ENCODE assay signal across 8 cellular contexts in the genomic region with DNA sequence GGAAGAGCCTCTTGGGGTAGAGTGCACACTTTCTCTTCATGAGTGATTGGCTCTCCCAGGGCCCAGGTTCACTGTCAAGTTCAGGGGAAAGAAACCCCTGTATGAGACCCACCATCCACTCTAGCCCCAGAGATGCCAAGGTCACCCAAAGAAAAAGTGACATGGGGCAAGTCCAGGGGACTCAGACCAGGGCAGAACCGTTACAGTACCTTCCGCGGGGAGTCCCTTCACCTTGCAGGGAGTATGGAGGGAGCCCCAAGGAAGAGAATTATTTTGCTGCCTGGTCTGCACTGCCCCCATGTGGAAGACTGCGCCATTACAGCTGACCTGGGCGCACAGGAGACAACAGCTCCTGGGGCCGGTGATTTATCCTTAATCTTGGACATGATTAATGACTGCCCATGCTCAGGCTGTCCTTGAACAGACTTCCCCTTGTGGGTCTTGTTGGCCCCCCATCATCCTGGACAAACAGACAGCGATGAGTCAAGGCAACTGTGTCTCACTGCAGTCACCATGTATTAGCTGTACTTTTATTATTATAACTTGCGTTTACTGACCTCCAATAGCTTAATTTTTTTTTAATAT. TPM values are rescaled to one million over a fixed set of nuclear protein-coding genes. Genes with fewer than 3 reads are reported as not detected.
DNase-seq lines count a peak whose midpoint lies in the region; ATAC-seq, FAIRE-seq and TF ChIP-seq lines count a peak whose summit lies in the region.

No MANE protein-coding gene starts in this region.

- dilution Hi-C loops in endothelial cell of umbilical vein (cut with MboI; ENCODE audit: extremely low pct_ligation_motif_present, low sequenced_read_pairs), result no loop called here

- H4K20me1 ChIP-seq in endothelial cell of umbilical vein (replicated peaks; ENCODE audit: control insufficient read depth, extremely low read depth, insufficient read depth, low read length), result no peaks in the 10 kb centered on the region

- peak; percentile 88 to 89 for TF ChIP-seq CTCF in endothelial cell of umbilical vein (IDR thresholded peaks at IDR 0.05; ENCODE audit: extremely low read depth in 1 of 2, insufficient read depth in 1 of 2, low read depth in 1 of 2, low read length in 2 of 2)

- H3K36me3 ChIP-seq in endothelial cell of umbilical vein (ENCODE audit: control insufficient read depth in 2 of 2, extremely low read depth in 1 of 2, insufficient read depth in 2 of 2, low read length in 2 of 2), result peaks cover 4 to 10% of the 10 kb centered on the region in 2 experiments

- POLR2A ChIA-PET in endothelial cell of umbilical vein (lab: Charles Lee), result interaction anchor here (0.6 to 1.0 kb wide), 3 partner anchors 19 to 117 kb away, joined by 3 to 4 read pairs (median 4); no protein-coding TSS in a partner anchor

- H3K9me1 ChIP-seq in endothelial cell of umbilical vein (replicated peaks; ENCODE audit: control insufficient read depth, extremely low read depth, insufficient read depth, low read length), result no peaks in the 10 kb centered on the region

- H3K4me1 Mint-ChIP-seq in activated CD8-positive, alpha-beta memory T cell treated with anti-CD3 and anti-CD28 coated beads, Interleukin-2, amount 10 ng/mL, durations not matched to agents 7 days and 5 days, result peaks cover 2% of the 10 kb centered on the region
- H3K4me1 Mint-ChIP-seq in naive B cell, result no peaks in the 10 kb centered on the region

- no peaks in the 10 kb centered on the region for H3K27me3 ChIP-seq in endothelial cell of umbilical vein (ENCODE audit: control insufficient read depth in 2 of 2, insufficient read depth in 2 of 2, low read length in 2 of 2)

- FAIRE-seq in endothelial cell of umbilical vein (lab: Jason Lieb, UNC), result peak; percentile 82

- H3K79me2 ChIP-seq in endothelial cell of umbilical vein (ENCODE audit: control insufficient read depth, insufficient read depth, low read length), result no peaks in the 10 kb centered on the region

- no peaks in the 10 kb centered on the region for H3K9me3 Mint-ChIP-seq in activated CD8-positive, alpha-beta memory T cell treated with anti-CD3 and anti-CD28 coated beads, Interleukin-2, amount 10 ng/mL, durations not matched to agents 7 days and 5 days (ENCODE audit: low read depth)
- no peaks in the 10 kb centered on the region for H3K9me3 Mint-ChIP-seq in naive B cell

- intact Hi-C loops in endothelial cell of umbilical vein (cut with micrococcal nuclease), result loop anchor here (1.0 to 10.0 kb wide), 7 partner anchors 33 to 586 kb away; partner anchors contain the start of genes CALB2 and MTSS2

- H3K4me1 ChIP-seq in endothelial cell of umbilical vein (ENCODE audit: control insufficient read depth, extremely low read depth, insufficient read depth, low read length), result no peaks in the 10 kb centered on the region

- H2AFZ ChIP-seq in endothelial cell of umbilical vein (ENCODE audit: low read depth, low read length), result no peak overlapping the region

- H3K4me3 Mint-ChIP-seq in activated CD8-positive, alpha-beta memory T cell treated with anti-CD3 and anti-CD28 coated beads, Interleukin-2, amount 10 ng/mL, durations not matched to agents 7 days and 5 days, result no peak overlapping the region
- H3K4me3 Mint-ChIP-seq in naive B cell, result peak overlapping the region in 1 of 8 donors; percentile 5

- no peaks in the 10 kb centered on the region for H3K36me3 Mint-ChIP-seq in activated CD8-positive, alpha-beta memory T cell treated with anti-CD3 and anti-CD28 coated beads, Interleukin-2, amount 10 ng/mL, durations not matched to agents 7 days and 5 days
- peaks cover 10 to 15% of the 10 kb centered on the region in 2 donors for H3K36me3 Mint-ChIP-seq in naive B cell

- no peak overlapping the region for H3K4me3 ChIP-seq in endothelial cell of umbilical vein (replicated peaks in 1 of 3; ENCODE audit: insufficient read depth in 1 of 3, low read depth in 1 of 3, low read length in 3 of 3)

- H3K4me2 ChIP-seq in endothelial cell of umbilical vein (ENCODE audit: insufficient read depth, low read length), result no peak overlapping the region

- H3K27me3 Mint-ChIP-seq in activated CD8-positive, alpha-beta memory T cell treated with anti-CD3 and anti-CD28 coated beads, Interleukin-2, amount 10 ng/mL, durations not matched to agents 7 days and 5 days, result no peaks in the 10 kb centered on the region
- no peaks in the 10 kb centered on the region for H3K27me3 Mint-ChIP-seq in naive B cell

- no TSS peak for BruUV-seq in endothelial cell of umbilical vein (replicated peaks; lab: Mats Ljungman, UMichigan)

- no peak overlapping the region for H3K27ac Mint-ChIP-seq in activated CD8-positive, alpha-beta memory T cell treated with anti-CD3 and anti-CD28 coated beads, Interleukin-2, amount 10 ng/mL, durations not matched to agents 7 days and 5 days
- no peak overlapping the region for H3K27ac Mint-ChIP-seq in naive B cell

- H3K27ac ChIP-seq in endothelial cell of umbilical vein (ENCODE audit: insufficient read depth, low read depth, low read length), result no peak overlapping the region

- no peak for TF ChIP-seq POLR2A in endothelial cell of umbilical vein (IDR thresholded peaks at IDR 0.05; ENCODE audit: low read depth, low read length)

- peak; percentile 65 for DNase-seq in Ammon's horn (ENCODE audit: low spot score)
- DNase-seq in NCI-H2227 treated with DMSO at 0.1 percent for 48 hours (lab: John Stamatoyannopoulos, UW), result peak; percentile 5
- DNase-seq in activated CD8-positive, alpha-beta memory T cell treated with anti-CD3 and anti-CD28 coated beads, Interleukin-2, amount 10 ng/mL, durations not matched to agents 7 days and 5 days, result peak; percentile 72
- peak; percentile 71 for DNase-seq in endothelial cell of umbilical vein (ENCODE audit: low read depth, low spot score)
- DNase-seq in naive B cell, result peak; percentile 17
- peak; percentile 3 for DNase-seq in stimulated activated naive CD4-positive, alpha-beta T cell treated with Interleukin-2 at 50 U/mL for 16 hours (lab: John Stamatoyannopoulos, UW)

- no peaks in the 10 kb centered on the region for H3K9me3 ChIP-seq in endothelial cell of umbilical vein (replicated peaks; ENCODE audit: control insufficient read depth, insufficient read depth, low read length)

- no peak overlapping the region for H3K9ac ChIP-seq in endothelial cell of umbilical vein (replicated peaks; ENCODE audit: extremely low read depth, insufficient read depth, low read length)

- CTCF ChIA-PET in activated CD8-positive, alpha-beta memory T cell treated with anti-CD3 and anti-CD28 coated beads, Interleukin-2, amount 10 ng/mL, durations not matched to agents 7 days and 5 days (lab: Charles Lee), result interaction anchor here (0.8 to 3.9 kb wide), 31 partner anchors 11 to 243 kb away, joined by 3 to 54 read pairs (median 6); partner anchors contain the start of gene VAC14
- CTCF ChIA-PET in endothelial cell of umbilical vein (lab: Charles Lee), result interaction anchor here (0.5 to 5.8 kb wide), 48 partner anchors 9 to 589 kb away, joined by 3 to 144 read pairs (median 4); partner anchors contain the start of genes CALB2 and MTSS2

- peak; percentile 72 for ATAC-seq in GM19372 (IDR thresholded peaks at IDR 0.05; ENCODE audit: low read depth, unreplicated experiment)
- peak; percentile 85 for ATAC-seq in activated CD8-positive, alpha-beta memory T cell treated with anti-CD3 and anti-CD28 coated beads, Interleukin-2, amount 10 ng/mL, durations not matched to agents 7 days and 5 days
- peak in 1 of 2 donors; percentile 28 for ATAC-seq in naive B cell (ENCODE audit: low read depth in 2 of 2)
- no peak for ATAC-seq in HG02642 (IDR thresholded peaks at IDR 0.05; ENCODE audit: poor library complexity, unreplicated experiment)

TF ChIP-seq in endothelial cell of umbilical vein, 7 proteins besides CTCF, POLR2A, EP300 and RAD21:
- TF ChIP-seq MYC (IDR thresholded peaks at IDR 0.05; ENCODE audit: low read depth, low read length) (no peak), POLR2AphosphoS5 (IDR thresholded peaks at IDR 0.05; ENCODE audit: insufficient read depth, low read depth, low read length) (no peak), FOS (IDR thresholded peaks at IDR 0.05; ENCODE audit: borderline replicate concordance, insufficient read depth, low read length) (no peak), EZH2 (IDR thresholded peaks at IDR 0.05; ENCODE audit: borderline replicate concordance, low read depth, low read length, severe bottlenecking) (no peak), GATA2 (IDR thresholded peaks at IDR 0.05; ENCODE audit: insufficient read depth, insufficient read length, low read depth, low read length) (no peak), JUN (IDR thresholded peaks at IDR 0.05; ENCODE audit: borderline replicate concordance, insufficient read depth, insufficient read length, low read depth) (no peak)
- TF ChIP-seq, protein P1, sequence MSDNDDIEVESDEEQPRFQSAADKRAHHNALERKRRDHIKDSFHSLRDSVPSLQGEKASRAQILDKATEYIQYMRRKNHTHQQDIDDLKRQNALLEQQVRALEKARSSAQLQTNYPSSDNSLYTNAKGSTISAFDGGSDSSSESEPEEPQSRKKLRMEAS (IDR thresholded peaks at IDR 0.05; ENCODE audit: insufficient read depth, insufficient read length), result no peak

RNA-seq across cellular contexts. Expression of gene VAC14, which starts 29.9 kb away (rescaled TPM):
- total RNA-seq in activated CD8-positive, alpha-beta memory T cell treated with anti-CD3 and anti-CD28 coated beads, Interleukin-2, amount 10 ng/mL, durations not matched to agents 7 days and 5 days, result 10 to 100 TPM; 36.2 to 38.6 TPM
- total RNA-seq in endothelial cell of umbilical vein, result 37.6 and 44.4 TPM in 2 replicates
- polyA plus RNA-seq in endothelial cell of umbilical vein (57.9 and 68.2 TPM in 2 replicates), naive B cell (ENCODE audit: low read depth in 6 of 6) (10 to 100 TPM; 29.3 to 64.6 (median 38.7) TPM)
- 41.6 and 45.9 TPM in 2 replicates for polyA plus RNA-seq in endothelial cell of umbilical vein (2011; cell fraction: cytosol; rRNA removed)
- polyA plus RNA-seq in endothelial cell of umbilical vein (2011; cell fraction: nucleus; rRNA removed), result 48.6 and 57.9 TPM in 2 replicates
- polyA plus RNA-seq in endothelial cell of umbilical vein (2012), result 45.9 and 52.6 TPM in 2 replicates
- 55.4 and 64.1 TPM in 2 replicates for polyA minus RNA-seq in endothelial cell of umbilical vein
- 42.9 TPM for polyA minus RNA-seq in endothelial cell of umbilical vein (2011; cell fraction: cytosol; rRNA and poly(A)+ RNA removed)
- polyA minus RNA-seq in endothelial cell of umbilical vein (2011; cell fraction: nucleus; rRNA and poly(A)+ RNA removed), result 49.7 and 64.7 TPM in 2 replicates

Comparison
In these comparisons a context has a peak if more than half of its experiments do, and no peak if none do; other contexts are left out.
1. DNase-seq: peak in every context shown above with its lines; median percentile 72 in activated CD8-positive, alpha-beta memory T cell treated with anti-CD3 and anti-CD28 coated beads, Interleukin-2, amount 10 ng/mL, durations not matched to agents 7 days and 5 days; 71 in endothelial cell of umbilical vein; 65 in Ammon's horn; 17 in naive B cell; 5 in NCI-H2227 treated with DMSO at 0.1 percent for 48 hours; 3 in stimulated activated naive CD4-positive, alpha-beta T cell treated with Interleukin-2 at 50 U/mL for 16 hours.